In genomic region chr12:77368379-77368778, GRCh38 we compare ENCODE assay signal across 9 cellular contexts.
"Had no signal": no experiment of that assay in that cellular context is flagged by ENCODE, and none has a peak within 500 bp of the region (broad histone marks: within the 10 kb centered on the region; RNA-seq: fewer than 3 reads in every experiment).

No MANE protein-coding gene starts in this region.

- H3K27ac ChIP-seq: GM23248 had no signal

- H3K36me3 ChIP-seq: HAP-1 had no signal

- H3K4me1 ChIP-seq: HAP-1 had no signal

- DNase-seq: GM23248, GOT3, H7, H9, HCEC 1CT, HFFc6 had no signal

- ATAC-seq: GM23338, HCT116 had no signal

- H3K9me3 ChIP-seq: HAP-1 had no signal

- H3K4me3 ChIP-seq: GM23248, GM23338, HAP-1 had no signal
